13 cellular contexts compared by ENCODE assay signal in genomic region chr18:74249181-74249968, GRCh38. TPM values are rescaled to one million over a fixed set of nuclear protein-coding genes. Genes with fewer than 3 reads are reported as not detected.
DNase-seq lines count a peak whose midpoint lies in the region; ATAC-seq, FAIRE-seq and TF ChIP-seq lines count a peak whose summit lies in the region.
"Had no signal": no experiment of that assay in that cellular context is flagged by ENCODE, and none has a peak within 500 bp of the region (broad histone marks: within the 10 kb centered on the region; RNA-seq: fewer than 3 reads in every experiment).

No MANE protein-coding gene starts in this region.

- CTCF ChIA-PET in RWPE1 (lab: Yijun Ruan, JAX): no interaction called here

- POLR2A ChIA-PET in RWPE1 (lab: Yijun Ruan, JAX; ENCODE audit: low non-redundant PET): no interaction called here

- TF ChIP-seq POLR2A in GM18505 (IDR thresholded peaks at IDR 0.05; ENCODE audit: borderline replicate concordance, extremely low read depth, insufficient read depth, insufficient read length): no peak

- no peak for TF ChIP-seq CTCF in RWPE1 (conservative IDR thresholded peaks at IDR 0.05; ENCODE audit: low read depth)

- peak; percentile 85 for ATAC-seq in sciatic nerve
- no peak for ATAC-seq in GM19324 (IDR thresholded peaks at IDR 0.05; ENCODE audit: low FRiP score, unreplicated experiment)
- no peak for ATAC-seq in GM18505 (IDR thresholded peaks at IDR 0.05; ENCODE audit: unreplicated experiment)
- ATAC-seq: natural killer cell had no signal

- no peak overlapping the region for H3K27ac ChIP-seq in RWPE1
- H3K27ac ChIP-seq: Peyer's patch had no signal

- intact Hi-C loops in sciatic nerve (cut with DNase I): no loop called here

- DNase-seq in GM18507 (ENCODE audit: extremely low spot score, insufficient read length, low read depth) (no peak), RWPE1 (ENCODE audit: low spot score) (peak; percentile 59), fibroblast of the conjunctiva (ENCODE audit: low read depth) (peak; percentile 79), sciatic nerve (ENCODE audit: low spot score) (no peak), occipital lobe (lab: John Stamatoyannopoulos, UW) (no peak), Kasumi-1 (lab: John Stamatoyannopoulos, UW) (no peak)
- DNase-seq: activated CD4-positive, alpha-beta T cell treated with anti-CD3 and anti-CD28 coated beads, Interleukin-2, amount 50 U/mL, for 1 hour; anterior cingulate cortex; heart left ventricle; natural killer cell had no signal

- peak; percentile 9 for FAIRE-seq in GM18507 (lab: Jason Lieb, UNC)

RNA-seq across cellular contexts. Expression of gene CYB5A, which starts 42.4 kb away (rescaled TPM):
- 117 TPM for total RNA-seq in sciatic nerve
- total RNA-seq in occipital lobe: 15.3 TPM

Comparison
In these comparisons a context has a peak if more than half of its experiments do, and no peak if none do; other contexts are left out.
1. DNase-seq: peak in RWPE1 (single experiment) and fibroblast of the conjunctiva (single experiment); none in GM18507 (single experiment), sciatic nerve (single experiment), occipital lobe (single experiment) and Kasumi-1 (0 of 2).